In genomic region chr10:114077815-114078219, GRCh38 we compare ENCODE assay signal across 18 cellular contexts. TPM values are rescaled to one million over a fixed set of nuclear protein-coding genes. Genes with fewer than 3 reads are reported as not detected.
A peak's percentile ranks its signal among the peaks of the same experiment; 100 is the strongest.
DNase-seq lines count a peak whose midpoint lies in the region; ATAC-seq, FAIRE-seq and TF ChIP-seq lines count a peak whose summit lies in the region.
"Had no signal": no experiment of that assay in that cellular context is flagged by ENCODE, and none has a peak within 500 bp of the region (broad histone marks: within the 10 kb centered on the region; RNA-seq: fewer than 3 reads in every experiment).

No MANE protein-coding gene starts in this region.

- TF ChIP-seq EP300 in HepG2 (IDR thresholded peaks at IDR 0.05; ENCODE audit: low read depth in 2 of 2, low read length in 2 of 2) (no peak), HepG2 (CRISPR knock-in tag; IDR thresholded peaks at IDR 0.05; ENCODE audit: borderline replicate concordance) (no peak)

- no peak overlapping the region for H3K4me3 ChIP-seq in HepG2 (replicated peaks in 1 of 3; ENCODE audit: insufficient read depth in 1 of 3, low read depth in 2 of 3, low read length in 3 of 3)
- no peak overlapping the region for H3K4me3 ChIP-seq in right lobe of liver
- no peak overlapping the region for H3K4me3 ChIP-seq in left ventricle myocardium inferior
- no peak overlapping the region for H3K4me3 ChIP-seq in pancreas
- H3K4me3 ChIP-seq in BE2C (ENCODE audit: low read depth, low read length), result no peak overlapping the region
- no peak overlapping the region for H3K4me3 ChIP-seq in vagina

- TF ChIP-seq POLR2A in HepG2 (IDR thresholded peaks at IDR 0.05; ENCODE audit: insufficient read depth in 1 of 2, low read depth in 2 of 2, low read length in 2 of 2), result no peak
- TF ChIP-seq POLR2A in right lobe of liver (IDR thresholded peaks at IDR 0.05), result no peak
- TF ChIP-seq POLR2A in vagina (IDR thresholded peaks at IDR 0.05), result no peak

- H3K9ac ChIP-seq in HepG2 (ENCODE audit: insufficient read depth, low read depth, low read length), result no peak overlapping the region

- peak; percentile 65 for ATAC-seq in HepG2
- ATAC-seq in right lobe of liver, result no peak
- peak; percentile 38 for ATAC-seq in HG03432 (IDR thresholded peaks at IDR 0.05; ENCODE audit: unreplicated experiment)
- ATAC-seq in pancreas, result no peak
- no peak for ATAC-seq in GM21576 (IDR thresholded peaks at IDR 0.05; ENCODE audit: unreplicated experiment)
- ATAC-seq: activated T-cell treated with anti-CD3 and anti-CD28 coated beads, Interleukin-2, amount 50 U/mL, for 4 hours had no signal

- FAIRE-seq in HepG2 (lab: Jason Lieb, UNC), result no peak
- no peak for FAIRE-seq in pancreas (lab: Jason Lieb, UNC)

- H3K79me2 ChIP-seq in HepG2 (ENCODE audit: insufficient read depth, low read length), result no peaks in the 10 kb centered on the region

- H3K27me3 ChIP-seq in HepG2 (ENCODE audit: control insufficient read depth in 1 of 2, insufficient read depth in 2 of 2, low read length in 2 of 2) (peaks cover 0 to 5% of the 10 kb centered on the region in 2 experiments; a peak in 2 of 5 replicates), right lobe of liver (no peaks in the 10 kb centered on the region), left ventricle myocardium inferior (ENCODE audit: low read depth) (no peaks in the 10 kb centered on the region), pancreas (no peaks in the 10 kb centered on the region), BE2C (no peaks in the 10 kb centered on the region), vagina (no peaks in the 10 kb centered on the region)

- no peak for TF ChIP-seq CTCF in HepG2 (CRISPR knock-in tag; IDR thresholded peaks at IDR 0.05)
- TF ChIP-seq CTCF in right lobe of liver (IDR thresholded peaks at IDR 0.05), result no peak
- TF ChIP-seq CTCF in left ventricle myocardium inferior (IDR thresholded peaks at IDR 0.05; ENCODE audit: borderline replicate concordance), result peak; percentile 15
- no peak for TF ChIP-seq CTCF in pancreas (IDR thresholded peaks at IDR 0.05)
- TF ChIP-seq CTCF in BE2C (IDR thresholded peaks at IDR 0.05; ENCODE audit: low read depth, low read length), result no peak
- no peak for TF ChIP-seq CTCF in vagina (IDR thresholded peaks at IDR 0.05)

- H4K20me1 ChIP-seq in HepG2 (ENCODE audit: insufficient read depth, low read length), result no peaks in the 10 kb centered on the region

- H3K36me3 ChIP-seq in HepG2 (replicated peaks in 1 of 2; ENCODE audit: control insufficient read depth in 1 of 2, insufficient read depth in 2 of 2, low read length in 2 of 2), result no peaks in the 10 kb centered on the region
- no peaks in the 10 kb centered on the region for H3K36me3 ChIP-seq in right lobe of liver
- H3K36me3 ChIP-seq in left ventricle myocardium inferior, result no peaks in the 10 kb centered on the region
- no peaks in the 10 kb centered on the region for H3K36me3 ChIP-seq in pancreas
- H3K36me3 ChIP-seq in BE2C, result no peaks in the 10 kb centered on the region
- no peaks in the 10 kb centered on the region for H3K36me3 ChIP-seq in vagina

- DNase-seq in HepG2 (ENCODE audit: low spot score) (no peak), right lobe of liver (no peak), left ventricle myocardium inferior (no peak), pancreas (no peak), BE2C (no peak), vagina (ENCODE audit: extremely low spot score in 2 of 2) (no peak)
- DNase-seq: activated CD4-positive, alpha-beta T cell treated with anti-CD3 and anti-CD28 coated beads, Interleukin-2, amount 10 ng/mL, durations not matched to agents 7 days and 5 days; activated T-cell treated with anti-CD3 and anti-CD28 coated beads, Interleukin-2, amount 50 U/mL, for 4 hours; CD4-positive, alpha-beta T cell; kidney glomerular epithelial cell; NCI-H2107; stimulated activated CD4-positive, alpha-beta T cell treated with anti-CD3 and anti-CD28 coated beads, Interleukin-1b, Interleukin-23, amount 100 ng/mL, for 48 hours; stimulated activated CD8-positive, alpha-beta memory T cell treated with anti-CD3 and anti-CD28 coated beads, Interleukin-4, amount 100 ng/mL, for 48 hours; trophoblast cell had no signal

- POLR2A ChIA-PET in HepG2 (lab: Yijun Ruan, JAX), result no interaction called here

- CTCF ChIA-PET in HepG2 (lab: Yijun Ruan, JAX; ENCODE audit: low intra/inter-chr PET ratio, low total read pairs), result no interaction called here

- H3K27ac ChIP-seq in HepG2 (ENCODE audit: extremely low read length, insufficient read depth, low read length) (no peak overlapping the region), right lobe of liver (no peak overlapping the region), left ventricle myocardium inferior (replicated peaks) (peak overlapping the region; percentile 42), pancreas (no peak overlapping the region), vagina (no peak overlapping the region)

- no TSS peak for BruUV-seq in HepG2 (replicated peaks; lab: Mats Ljungman, UMichigan)

- peaks cover 7% of the 10 kb centered on the region; the same call in 1 of the 2 replicates for H3K4me1 ChIP-seq in HepG2 (ENCODE audit: insufficient read depth, low read length)
- H3K4me1 ChIP-seq in right lobe of liver, result no peaks in the 10 kb centered on the region
- H3K4me1 ChIP-seq in left ventricle myocardium inferior, result peaks cover 8% of the 10 kb centered on the region
- peaks cover 0 to 10% (median 6%) of the 10 kb centered on the region in 3 donors for H3K4me1 ChIP-seq in pancreas
- no peaks in the 10 kb centered on the region for H3K4me1 ChIP-seq in BE2C
- no peaks in the 10 kb centered on the region for H3K4me1 ChIP-seq in vagina

- WGBS in HepG2 (ENCODE audit: low lambda C conversion rate), result 33% methylated on average over 6 of the region's 9 CpGs
- 85% methylated on average over 6 of the region's 9 CpGs for WGBS in right lobe of liver (ENCODE audit: insufficient coverage, low coverage, low lambda C conversion rate, missing lambda C conversion rate)
- 84 to 90% methylated on average over 9 of the region's 9 CpGs for whole genome bisulfite sequencing in pancreas, 2 donors

- intact Hi-C loops in HepG2 (cut with micrococcal nuclease; ENCODE audit: unreplicated experiment) (no loop called here), right lobe of liver (cut with DNase I) (no loop called here), left ventricle myocardium inferior (cut with micrococcal nuclease) (no loop called here), pancreas (cut with DNase I) (no loop called here), vagina (cut with DNase I) (no loop called here)

- no peaks in the 10 kb centered on the region for H3K9me3 ChIP-seq in HepG2 (ENCODE audit: low read length)
- no peaks in the 10 kb centered on the region for H3K9me3 ChIP-seq in right lobe of liver
- H3K9me3 ChIP-seq in left ventricle myocardium inferior (replicated peaks), result no peaks in the 10 kb centered on the region
- no peaks in the 10 kb centered on the region for H3K9me3 ChIP-seq in pancreas
- H3K9me3 ChIP-seq in BE2C, result no peaks in the 10 kb centered on the region
- no peaks in the 10 kb centered on the region for H3K9me3 ChIP-seq in vagina

- no peak overlapping the region for H3K4me2 ChIP-seq in HepG2 (ENCODE audit: low read depth, low read length)

- in situ Hi-C loops in HepG2 (cut with HindIII; ENCODE audit: extremely low pct_ligation_motif_present, low pct_unique_long_range_greater_than_20kb), result no loop called here

- TF ChIP-seq RAD21 in HepG2 (CRISPR knock-in tag; IDR thresholded peaks at IDR 0.05), result no peak

- H2AFZ ChIP-seq in HepG2 (ENCODE audit: low read length), result no peak overlapping the region

TF ChIP-seq in HepG2, 621 proteins besides CTCF, POLR2A, EP300 and RAD21 (continues in another document):
- TF ChIP-seq ATF7-NPFF (CRISPR knock-in tag; IDR thresholded peaks at IDR 0.05; ENCODE audit: low read depth) (no peak), ZSCAN20 (CRISPR knock-in tag; IDR thresholded peaks at IDR 0.05; ENCODE audit: borderline replicate concordance) (no peak), ZNF501 (CRISPR knock-in tag; IDR thresholded peaks at IDR 0.05) (no peak), ZNF614 (CRISPR knock-in tag; IDR thresholded peaks at IDR 0.05; ENCODE audit: borderline replicate concordance) (no peak)

RNA-seq across cellular contexts. Expression of gene ADRB1, which starts 34.2 kb away (rescaled TPM):
- total RNA-seq in HepG2 (2016; rRNA removed; fragmentation: Illumina TruSeq; extraction: Trizol) (0.07 TPM in 1 of 2 replicates, not detected in the other), right lobe of liver (under 1 TPM in 4 of 6 experiments, not detected in 2; 0.11 to 0.66 (median 0.38) TPM), left ventricle myocardium inferior (35.0 TPM), pancreas (1 to 10 TPM in 3 of 6 donors, under 1 TPM in 3; 0.62 to 1.3 (median 0.97) TPM), vagina (not detected)
- total RNA-seq in HepG2 (2016; cell fraction: cytosol; rRNA removed; fragmentation: Illumina TruSeq; extraction: Trizol; ENCODE audit: low read depth), result not detected in 2 replicates
- not detected in 2 replicates for total RNA-seq in HepG2 (2016; cell fraction: insoluble cytoplasmic fraction; rRNA removed; fragmentation: Illumina TruSeq; extraction: Trizol)
- total RNA-seq in HepG2 (2016; cell fraction: membrane; rRNA removed; fragmentation: Illumina TruSeq; extraction: Trizol), result not detected in 2 replicates
- total RNA-seq in HepG2 (2016; cell fraction: nucleus; rRNA removed; fragmentation: Illumina TruSeq; extraction: Trizol), result not detected in 2 replicates
- polyA plus RNA-seq in HepG2 (2011; rRNA removed) (not detected in 2 replicates), pancreas (1 to 10 TPM in 1 of 2 donors, under 1 TPM in 1; 0.49 to 2.1 TPM)
- not detected in 2 replicates for polyA plus RNA-seq in HepG2 (2011; cell fraction: cytosol; rRNA removed)
- not detected in 2 replicates for polyA plus RNA-seq in HepG2 (2011; cell fraction: nucleus; rRNA removed)
- not detected in 2 replicates for polyA plus RNA-seq in HepG2 (2012)
- polyA plus RNA-seq in HepG2 (2016; cell fraction: cytosol; fragmentation: Illumina TruSeq; extraction: Trizol; ENCODE audit: low read depth), result not detected in 2 replicates
- polyA plus RNA-seq in HepG2 (2016; cell fraction: insoluble cytoplasmic fraction; fragmentation: Illumina TruSeq; extraction: Trizol; ENCODE audit: low read depth), result not detected in 2 replicates
- polyA plus RNA-seq in HepG2 (2016; cell fraction: membrane; fragmentation: Illumina TruSeq; extraction: Trizol; ENCODE audit: low read depth), result not detected in 2 replicates
- not detected in 2 replicates for polyA plus RNA-seq in HepG2 (2016; cell fraction: nucleus; fragmentation: Illumina TruSeq; extraction: Trizol; ENCODE audit: insufficient read depth, low read depth)
- polyA minus RNA-seq in HepG2 (2011; rRNA and poly(A)+ RNA removed; ENCODE audit: low replicate concordance), result 0.07 TPM in 1 of 2 replicates, not detected in the other
- not detected in 2 replicates for polyA minus RNA-seq in HepG2 (2011; cell fraction: cytosol; rRNA and poly(A)+ RNA removed)
- polyA minus RNA-seq in HepG2 (2011; cell fraction: nucleus; rRNA and poly(A)+ RNA removed), result not detected in 2 replicates
- polyA plus RNA-seq in BE2C (2012; ENCODE audit: insufficient read depth, insufficient read length, low read depth), result not detected
- total RNA-seq: activated CD4-positive, alpha-beta T cell treated with anti-CD3 and anti-CD28 coated beads, Interleukin-2, amount 10 ng/mL, durations not matched to agents 7 days and 5 days; Daoy; T-helper 2 cell treated with Interferon-gamma antibody and Interleukin-4, amounts not matched to agents 100 ng/mL and 5 ng/mL, for 36 hours had no signal

Comparison
In these comparisons a context has a peak if more than half of its experiments do, and no peak if none do; other contexts are left out.
1. ATAC-seq: peak in HepG2 (single experiment) and HG03432 (single experiment); none in right lobe of liver (0 of 4), pancreas (0 of 4) and GM21576 (single experiment).
2. RNA of gene ADRB1, which starts 34.2 kb away (total RNA-seq): 35.0 TPM in left ventricle myocardium inferior (single experiment); 0.62 to 1.3 TPM in pancreas, not detected in vagina (single experiment), 0.11 to 0.66 TPM in right lobe of liver and 0.07 TPM in HepG2; every median in the first group is over 10 times any median in the second.